22 cellular contexts compared by ENCODE assay signal in the genomic region with DNA sequence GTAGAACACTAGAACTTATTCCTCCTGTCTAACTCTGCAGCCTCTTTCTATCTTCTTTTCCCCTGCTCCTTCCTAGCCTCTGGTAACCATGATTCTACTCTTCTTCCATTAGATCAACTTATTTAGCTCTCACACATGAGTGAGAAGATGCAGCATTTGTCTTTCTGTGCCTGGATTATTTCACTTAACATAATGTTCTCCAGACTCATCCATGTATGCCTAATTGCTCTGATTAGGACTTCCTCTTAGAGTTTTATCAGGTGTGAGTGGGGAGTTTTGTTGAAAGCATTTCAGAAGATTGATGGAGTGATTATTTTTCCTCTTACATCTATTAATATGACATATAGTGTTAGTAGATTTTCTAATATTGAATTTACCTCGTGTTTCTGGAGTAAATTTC.
A peak's percentile ranks its signal among the peaks of the same experiment; 100 is the strongest.
DNase-seq lines count a peak whose midpoint lies in the region; ATAC-seq, FAIRE-seq and TF ChIP-seq lines count a peak whose summit lies in the region.
"Had no signal": no experiment of that assay in that cellular context is flagged by ENCODE, and none has a peak within 500 bp of the region (broad histone marks: within the 10 kb centered on the region; RNA-seq: fewer than 3 reads in every experiment).

No MANE protein-coding gene starts in this region.

- in situ Hi-C loops in K562 (cut with MboI): no loop called here

- no peak overlapping the region for H2AFZ ChIP-seq in K562 (ENCODE audit: low read depth, low read length)
- H2AFZ ChIP-seq: GM23338 had no signal

- WGBS in K562 (ENCODE audit: insufficient coverage, low coverage, missing lambda C conversion rate): 3% methylated on average over 1 of the region's 1 CpG

- H3K27me3 ChIP-seq in A673 (replicated peaks; ENCODE audit: insufficient read depth, low read depth, low read length, poor library complexity): no peaks in the 10 kb centered on the region
- H3K27me3 ChIP-seq in K562 (ENCODE audit: control insufficient read depth in 2 of 2, insufficient read depth in 2 of 2, low read length in 2 of 2): no peaks in the 10 kb centered on the region

- TF ChIP-seq POLR2A in K562 (conservative IDR thresholded peaks at IDR 0.05): no peak

- no peak overlapping the region for H3K9ac ChIP-seq in K562 (ENCODE audit: insufficient read depth in 1 of 2, low read depth in 2 of 2, low read length in 2 of 2)

- H3K4me2 ChIP-seq in K562 (ENCODE audit: insufficient read depth, low read length): no peak overlapping the region
- H3K4me2 ChIP-seq: A549, GM23338 had no signal

- FAIRE-seq in K562 (lab: Jason Lieb, UNC): no peak
- FAIRE-seq: A549, G401.6, GM12892, GM19239 had no signal

- H4K20me1 ChIP-seq in K562 (replicated peaks; ENCODE audit: control insufficient read depth, insufficient read depth, low read length): no peaks in the 10 kb centered on the region; the same call in 1 of the 2 replicates

- no peak overlapping the region for H3K27ac ChIP-seq in A673 (ENCODE audit: low read depth, low read length, poor library complexity, severe bottlenecking)
- H3K27ac ChIP-seq in K562 (ENCODE audit: extremely low read depth, low read depth, low read length): no peak overlapping the region
- H3K27ac ChIP-seq: A549 had no signal

- no peaks in the 10 kb centered on the region; the same call in 2 of the 3 replicates for H3K79me2 ChIP-seq in K562 (ENCODE audit: control insufficient read depth, insufficient read depth, low read length)

- TF ChIP-seq RAD21 in K562 (CRISPR knock-in tag; conservative IDR thresholded peaks at IDR 0.05 in 1 of 2, IDR thresholded peaks at IDR 0.05 in 1 of 2): no peak

- H3K9me3 ChIP-seq in A673 (ENCODE audit: low read depth, low read length, poor library complexity, severe bottlenecking) (no peaks in the 10 kb centered on the region), K562 (replicated peaks; ENCODE audit: control insufficient read depth, insufficient read depth, low read depth, low read length) (no peaks in the 10 kb centered on the region)
- H3K9me3 ChIP-seq: A549 had no signal

- H3K9me1 ChIP-seq in K562 (ENCODE audit: control insufficient read depth, insufficient read depth, low read length): no peaks in the 10 kb centered on the region

- TF ChIP-seq CTCF in A673 (conservative IDR thresholded peaks at IDR 0.05; ENCODE audit: low read depth, low read length) (no peak), K562 (IDR thresholded peaks at IDR 0.05 in 2 of 3, conservative IDR thresholded peaks at IDR 0.05 in 1 of 3; ENCODE audit: insufficient read depth in 2 of 3, low read depth in 1 of 3, low read length in 3 of 3) (no peak)

- DNase-seq in A673 (ENCODE audit: low spot score): peak; percentile 12
- peak; percentile 37 for DNase-seq in NCI-H1105 (lab: John Stamatoyannopoulos, UW)
- DNase-seq in SK-N-DZ (ENCODE audit: low spot score): peak; percentile 81
- DNase-seq in K562 (ENCODE audit: extremely low read depth in 1 of 4, low spot score in 3 of 4): no peak
- DNase-seq in NCI-H1417 treated with DMSO at 0.1 percent for 48 hours (lab: John Stamatoyannopoulos, UW): no peak
- DNase-seq in ureter (ENCODE audit: low spot score): no peak
- no peak for DNase-seq in DMS114 treated with DMSO at 0.1 percent for 48 hours (lab: John Stamatoyannopoulos, UW; ENCODE audit: unreplicated experiment)
- DNase-seq: 8988T; C1 segment of cervical spinal cord; Calu3; CD4-positive, alpha-beta memory T cell; COR-L47; DMS153; DND-41; H9 had no signal

- H3K36me3 ChIP-seq in A673 (ENCODE audit: insufficient read depth, low read length, poor library complexity, severe bottlenecking) (no peaks in the 10 kb centered on the region), K562 (ENCODE audit: control insufficient read depth, insufficient read depth, low read length) (no peaks in the 10 kb centered on the region)

- TF ChIP-seq EP300 in K562 (IDR thresholded peaks at IDR 0.05; ENCODE audit: low read length): no peak

- H3K4me1 ChIP-seq in A673 (ENCODE audit: insufficient read depth, low read length, poor library complexity, severe bottlenecking) (peaks cover 6% of the 10 kb centered on the region), K562 (replicated peaks in 1 of 2; ENCODE audit: control insufficient read depth in 2 of 2, insufficient read depth in 2 of 2, low read length in 2 of 2) (peaks cover 0 to 2% of the 10 kb centered on the region in 2 experiments; a peak in 2 of 5 replicates)
- H3K4me1 ChIP-seq: A549 had no signal

- BruUV-seq in A673 (replicated peaks; lab: Mats Ljungman, UMichigan): no TSS peak
- BruUV-seq in K562 (replicated peaks; lab: Mats Ljungman, UMichigan): no TSS peak

- intact Hi-C loops in A673 (cut with micrococcal nuclease; ENCODE audit: unreplicated experiment) (no loop called here), K562 (cut with micrococcal nuclease) (no loop called here)

- POLR2A ChIA-PET in A673 (lab: Charles Lee; ENCODE audit: low non-redundant PET): no interaction called here
- POLR2A ChIA-PET in K562 (lab: Yijun Ruan, JAX): no interaction called here

- no peak for ATAC-seq in K562
- ATAC-seq in HG03439 (IDR thresholded peaks at IDR 0.05; ENCODE audit: unreplicated experiment): no peak
- ATAC-seq: A549, GM23338, HCT116 had no signal

- H3K4me3 ChIP-seq in A673 (ENCODE audit: low read depth, low read length, poor library complexity, severe bottlenecking) (no peak overlapping the region), K562 (no peak overlapping the region)
- H3K4me3 ChIP-seq: A549, GM23338 had no signal

- CTCF ChIA-PET in A673 (lab: Charles Lee): no interaction called here
- CTCF ChIA-PET in K562 (lab: Yijun Ruan, JAX; ENCODE audit: low intra/inter-chr PET ratio): no interaction called here

TF ChIP-seq in K562, 482 proteins besides CTCF, POLR2A, EP300 and RAD21:
- TF ChIP-seq MEIS2 (IDR thresholded peaks at IDR 0.05; ENCODE audit: partially characterized antibody) (peak; percentile 35), ZNF212 (CRISPR knock-in tag; IDR thresholded peaks at IDR 0.05) (no peak)
TF ChIP-seq in K562: peak in this region for 1.

Comparison
In these comparisons a context has a peak if more than half of its experiments do, and no peak if none do; other contexts are left out.
1. DNase-seq: peak in A673 (single experiment), NCI-H1105 (single experiment) and SK-N-DZ (single experiment); none in K562 (0 of 4), NCI-H1417 treated with DMSO at 0.1 percent for 48 hours (single experiment), ureter (single experiment) and DMS114 treated with DMSO at 0.1 percent for 48 hours (single experiment).